ENCODE assay signal across 16 cellular contexts in the genomic region with DNA sequence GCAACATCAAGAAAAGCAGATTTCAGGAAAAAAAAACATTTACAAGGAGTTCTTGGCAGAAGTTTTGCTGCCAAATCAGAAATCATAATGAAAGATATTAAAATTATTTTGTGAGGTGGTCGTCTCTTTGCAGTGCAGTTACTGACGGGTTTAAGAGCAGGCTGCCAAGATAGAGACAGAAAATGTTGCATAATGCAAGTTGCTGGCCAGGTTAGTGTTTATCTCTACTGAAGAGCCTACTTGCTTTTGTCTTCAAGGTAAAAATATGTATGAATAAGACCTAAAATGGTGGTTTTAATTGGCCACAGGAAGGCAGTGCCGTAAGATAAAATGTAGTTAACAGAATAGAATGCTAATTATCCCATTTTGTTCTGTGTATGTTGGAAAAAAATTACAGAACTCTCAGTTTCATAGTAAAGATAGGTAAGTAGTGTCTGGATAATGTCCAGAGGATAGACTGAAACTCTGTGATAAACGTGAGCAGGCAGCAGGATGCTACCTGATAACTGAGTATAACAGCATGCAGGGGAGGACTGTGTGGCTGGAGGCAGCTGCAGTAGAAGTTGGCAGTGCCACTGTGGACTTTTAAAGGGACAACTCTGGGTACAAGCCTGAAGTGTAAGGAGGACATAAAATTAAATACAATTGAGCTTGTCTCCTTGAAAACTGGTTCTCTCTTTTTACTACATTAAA. TPM values are rescaled to one million over a fixed set of nuclear protein-coding genes. Genes with fewer than 3 reads are reported as not detected.
DNase-seq lines count a peak whose midpoint lies in the region; ATAC-seq and TF ChIP-seq lines count a peak whose summit lies in the region.
"Had no signal": no experiment of that assay in that cellular context is flagged by ENCODE, and none has a peak within 500 bp of the region (broad histone marks: within the 10 kb centered on the region; RNA-seq: fewer than 3 reads in every experiment).

No MANE protein-coding gene starts in this region.

- H3K9me2 ChIP-seq in GM23338 (ENCODE audit: insufficient read depth) = no peaks in the 10 kb centered on the region

- peaks cover 5% of the 10 kb centered on the region for H3K27me3 Mint-ChIP-seq in GM23338 (ENCODE audit: insufficient read depth, low read depth, poor library complexity)
- H3K27me3 Mint-ChIP-seq: progenitor cell of endocrine pancreas had no signal

- H3K9me3 ChIP-seq in RWPE2 (ENCODE audit: severe bottlenecking) = no peaks in the 10 kb centered on the region
- H3K9me3 ChIP-seq in heart right ventricle = no peaks in the 10 kb centered on the region
- no peaks in the 10 kb centered on the region for H3K9me3 ChIP-seq in gastrocnemius medialis

- no peak for TF ChIP-seq POLR2A in gastrocnemius medialis (IDR thresholded peaks at IDR 0.05)

- H4K20me1 ChIP-seq in GM23338 (replicated peaks; ENCODE audit: insufficient read depth) = peaks cover 3% of the 10 kb centered on the region; the same call in 1 of the 2 replicates

- H3K4me1 ChIP-seq in GM23338 (ENCODE audit: insufficient read depth) (peaks cover 4% of the 10 kb centered on the region; the same call in 1 of the 2 replicates), RWPE2 (ENCODE audit: insufficient read depth, poor library complexity, severe bottlenecking) (peaks cover 14% of the 10 kb centered on the region), heart right ventricle (peaks cover 15 to 83% (median 65%) of the 10 kb centered on the region in 9 donors), gastrocnemius medialis (peaks cover 80 to 89% of the 10 kb centered on the region in 2 donors)

- DNase-seq in GM23338 (ENCODE audit: low spot score) (no peak), RWPE2 (ENCODE audit: low spot score) (no peak), heart right ventricle (no peak), gastrocnemius medialis (no peak), NCI-H446 treated with DMSO at 0.1 percent for 48 hours (lab: John Stamatoyannopoulos, UW) (no peak), NOMO-1 treated with DMSO at 0.1 percent for 48 hours (lab: John Stamatoyannopoulos, UW; ENCODE audit: unreplicated experiment) (no peak), GM19238 (ENCODE audit: insufficient read length, low spot score) (no peak)
- DNase-seq in activated effector memory CD4-positive, alpha-beta T cell treated with Interleukin-2 at 50 U/mL for 16 hours = no peak
- DNase-seq: activated CD4-positive, CD25-positive, alpha-beta regulatory T cell; activated gamma-delta T cell treated with Interleukin-2 at 50 U/mL for 16 hours; aorta; cortex of kidney; NCI-H1092 treated with DMSO at 0.1 percent for 48 hours; NCI-H226 had no signal

- in situ Hi-C loops in gastrocnemius medialis (cut with MboI; ENCODE audit: low sequenced_read_pairs in 4 of 4) = loop anchor here in 1 of 4 donors (25.0 kb wide), 1 partner anchor 88 kb away; no protein-coding TSS in a partner anchor

- H3K36me3 ChIP-seq in GM23338 (ENCODE audit: insufficient read depth) (no peaks in the 10 kb centered on the region; the same call in 1 of the 2 replicates), RWPE2 (ENCODE audit: low read depth) (peaks cover 56% of the 10 kb centered on the region), heart right ventricle (peaks cover 0 to 56% (median 8%) of the 10 kb centered on the region in 9 donors), gastrocnemius medialis (peaks cover 0 to 48% of the 10 kb centered on the region in 2 donors)

- H3K9me3 Mint-ChIP-seq in GM23338 = no peaks in the 10 kb centered on the region; the same call in 2 of the 3 replicates

- H3K27ac Mint-ChIP-seq in GM23338 = 0 out of 2 replicates have a peak overlapping the region, but pooled peaks have one; percentile 41
- H3K27ac Mint-ChIP-seq: progenitor cell of endocrine pancreas had no signal

- no peaks in the 10 kb centered on the region for H3K27me3 ChIP-seq in GM23338 (ENCODE audit: insufficient read depth)
- H3K27me3 ChIP-seq in RWPE2 (ENCODE audit: insufficient read depth, poor library complexity, severe bottlenecking) = no peaks in the 10 kb centered on the region
- H3K27me3 ChIP-seq in heart right ventricle = no peaks in the 10 kb centered on the region
- H3K27me3 ChIP-seq in gastrocnemius medialis = no peaks in the 10 kb centered on the region

- H3K4me2 ChIP-seq in GM23338 = no peak overlapping the region

- H3K27ac ChIP-seq in GM23338 (ENCODE audit: low read depth) (no peak overlapping the region), RWPE2 (ENCODE audit: poor library complexity, severe bottlenecking) (peak overlapping the region; percentile 2), heart right ventricle (peak overlapping the region in 9 of 10 donors; percentile 1 to 55 (median 31)), gastrocnemius medialis (peak overlapping the region; percentile 19 to 84 (median 79))

- peaks cover 96% of the 10 kb centered on the region for H3K79me2 ChIP-seq in GM23338 (replicated peaks; ENCODE audit: insufficient read depth)

- H3K4me3 ChIP-seq in GM23338 (no peak overlapping the region), RWPE2 (ENCODE audit: severe bottlenecking) (no peak overlapping the region), heart right ventricle (no peak overlapping the region), gastrocnemius medialis (peak overlapping the region in 3 of 4 donors; percentile 7 to 17 (median 8))

- H3K4me1 Mint-ChIP-seq in GM23338 = peaks cover 13% of the 10 kb centered on the region

- H3K36me3 Mint-ChIP-seq in GM23338 (ENCODE audit: low read depth) = peaks cover 24% of the 10 kb centered on the region

- H3F3A ChIP-seq in GM23338 (replicated peaks; ENCODE audit: low read depth) = no peaks in the 10 kb centered on the region

- no peak overlapping the region for H3K4me3 Mint-ChIP-seq in GM23338

- TF ChIP-seq CTCF in GM23338 (conservative IDR thresholded peaks at IDR 0.05; ENCODE audit: low read depth in 2 of 2) = no peak
- no peak for TF ChIP-seq CTCF in RWPE2 (IDR thresholded peaks at IDR 0.05; ENCODE audit: poor library complexity, severe bottlenecking)
- TF ChIP-seq CTCF in heart right ventricle (IDR thresholded peaks at IDR 0.05) = no peak
- TF ChIP-seq CTCF in gastrocnemius medialis (IDR thresholded peaks at IDR 0.05 in 4 of 5, conservative IDR thresholded peaks at IDR 0.05 in 1 of 5) = no peak

- ATAC-seq in GM23338 = no peak
- ATAC-seq in RWPE2 (ENCODE audit: low read depth) = no peak
- ATAC-seq in heart right ventricle = peak in 7 of 8 donors; percentile 34 to 67 (median 62)
- ATAC-seq in gastrocnemius medialis = peak; percentile 69 to 70
- ATAC-seq: esophagus mucosa had no signal

- WGBS in heart right ventricle, 2 donors = 39% methylated on average over 4 of the region's 4 CpGs

- no peak overlapping the region for H2AFZ ChIP-seq in GM23338

- intact Hi-C loops in heart right ventricle (cut with DNase I) = loop anchor here in 1 of 10 donors (5.0 kb wide), 1 partner anchor 78 kb away; no protein-coding TSS in a partner anchor
- intact Hi-C loops in gastrocnemius medialis (cut with DNase I; ENCODE audit: low total_unique reads) = no loop called here

TF ChIP-seq in GM23338, 12 proteins besides CTCF, POLR2A, EP300 and RAD21 (continues in another document):
- TF ChIP-seq JUNB (IDR thresholded peaks at IDR 0.05; ENCODE audit: unreplicated experiment) = no peak

RNA-seq across cellular contexts. Expression of gene FOXO3, which starts 13.9 kb away (rescaled TPM):
- 20.2 and 20.4 TPM in 2 replicates for total RNA-seq in GM23338 (2014; rRNA removed; shearing (Covaris generic))
- polyA plus RNA-seq in GM23338 (2016; fragmentation: Nextera tagmentation; extraction: Ambion mirVana) = 9.1 and 9.8 TPM in 2 replicates
- total RNA-seq in heart right ventricle = 10 to 100 TPM; 29.4 to 52.6 (median 37.7) TPM
- polyA plus RNA-seq in heart right ventricle = 10 to 100 TPM; 16.8 to 19.3 TPM
- 100 to 1,000 TPM; 111 to 293 (median 183) TPM for total RNA-seq in gastrocnemius medialis

Comparison
In these comparisons a context has a peak if more than half of its experiments do, and no peak if none do; other contexts are left out.
1. ATAC-seq: peak in heart right ventricle (7 of 8) and gastrocnemius medialis (2 of 2); none in GM23338 (single experiment) and RWPE2 (single experiment).
2. H3K4me3 ChIP-seq: peak in gastrocnemius medialis (3 of 4); none in GM23338 (single experiment), RWPE2 (single experiment) and heart right ventricle (0 of 10).